Comparison of ENCODE assay signal across 8 cellular contexts in the genomic region with DNA sequence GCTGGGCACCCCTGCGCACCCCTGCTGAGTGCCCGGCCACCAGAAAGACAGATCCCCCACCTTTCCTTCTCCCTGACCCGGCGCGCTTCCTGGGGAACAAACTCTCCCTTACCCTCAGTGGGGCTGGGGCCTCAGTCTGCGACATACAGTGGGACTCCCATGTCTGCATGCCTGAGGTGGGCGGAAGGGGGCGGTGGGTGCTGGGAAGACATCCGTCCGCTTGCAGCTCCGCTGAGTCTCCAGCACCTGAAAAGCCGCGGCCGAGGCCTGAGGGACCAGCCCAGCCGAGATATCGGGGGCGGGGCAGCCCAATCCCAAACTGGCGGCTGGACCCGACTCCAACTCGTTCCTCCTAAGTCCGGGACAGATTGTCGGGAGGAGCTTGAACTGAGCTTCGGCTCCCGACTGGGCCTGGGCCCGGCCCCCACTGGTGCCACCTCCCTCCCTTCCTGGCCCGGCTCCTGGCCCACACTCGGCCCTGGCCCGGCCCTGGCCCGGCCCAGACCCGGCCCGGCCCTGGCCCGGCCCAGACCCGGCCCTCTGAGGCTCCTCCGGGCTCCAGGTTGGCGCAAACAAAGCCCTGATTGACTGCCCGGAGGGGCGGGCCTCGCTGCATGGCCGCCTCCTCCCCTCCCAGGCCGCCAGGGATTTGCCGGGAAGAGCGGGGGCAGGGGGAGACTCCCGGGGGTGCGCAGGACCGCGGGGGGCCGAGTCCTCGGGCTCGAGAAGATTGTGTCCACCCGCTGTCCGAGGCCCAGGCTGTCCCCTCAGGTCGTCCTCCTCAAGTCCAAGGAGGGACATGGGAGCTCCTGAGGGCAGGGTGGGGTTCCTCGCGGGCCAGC. TPM values are rescaled to one million over a fixed set of nuclear protein-coding genes. Genes with fewer than 3 reads are reported as not detected.
DNase-seq lines count a peak whose midpoint lies in the region; ATAC-seq, FAIRE-seq and TF ChIP-seq lines count a peak whose summit lies in the region.

No MANE protein-coding gene starts in this region.

- no peaks in the 10 kb centered on the region for H3K36me3 Mint-ChIP-seq in activated CD4-positive, alpha-beta T cell treated with anti-CD3 and anti-CD28 coated beads, Interleukin-2, amount 10 ng/mL, durations not matched to agents 24 days and 14 days (ENCODE audit: low read depth)

- H3K9me3 ChIP-seq in small intestine (ENCODE audit: control insufficient read depth, low read depth), result no peaks in the 10 kb centered on the region

- peak overlapping the region; percentile 56 for H3K27ac Mint-ChIP-seq in activated CD4-positive, alpha-beta T cell treated with anti-CD3 and anti-CD28 coated beads, Interleukin-2, amount 10 ng/mL, durations not matched to agents 24 days and 14 days

- H3K4me3 ChIP-seq in coronary artery (peak overlapping the region; percentile 77), small intestine (ENCODE audit: low read depth in 1 of 2, low read length in 2 of 2) (peak overlapping the region; percentile 3 to 50)

- H3K36me3 ChIP-seq in small intestine (ENCODE audit: control insufficient read depth in 2 of 2, insufficient read depth in 2 of 2, low read length in 2 of 2), result no peaks in the 10 kb centered on the region

- peak; percentile 54 for DNase-seq in activated CD4-positive, alpha-beta T cell treated with anti-CD3 and anti-CD28 coated beads, Interleukin-2, amount 10 ng/mL, durations not matched to agents 24 days and 14 days
- DNase-seq in activated CD4-positive, alpha-beta T cell treated with anti-CD3 and anti-CD28 coated beads, Interleukin-2, amount 50 U/mL, for 4 hours, result no peak
- peak; percentile 36 for DNase-seq in SW480 (ENCODE audit: low spot score)
- DNase-seq in coronary artery (ENCODE audit: low spot score), result peak; percentile 88
- peak; percentile 11 for DNase-seq in kidney glomerular epithelial cell (lab: John Stamatoyannopoulos, UW)
- peak; percentile 19 for DNase-seq in small intestine
- DNase-seq in D721Med (ENCODE audit: insufficient read length, low spot score), result no peak

- ATAC-seq in GM18870 (IDR thresholded peaks at IDR 0.05; ENCODE audit: unreplicated experiment), result no peak

- H3K27ac ChIP-seq in coronary artery, result peak overlapping the region; percentile 81 to 88
- H3K27ac ChIP-seq in small intestine (ENCODE audit: low read depth in 1 of 2, low read length in 1 of 2), result peak overlapping the region in 1 of 2 donors; percentile 89

- TF ChIP-seq CTCF in coronary artery (IDR thresholded peaks at IDR 0.05) (no peak), D721Med (IDR thresholded peaks at IDR 0.05; ENCODE audit: insufficient read depth, missing control alignments) (no peak)

- H3K4me1 ChIP-seq in small intestine (ENCODE audit: control insufficient read depth in 2 of 2, insufficient read depth in 1 of 2, low read depth in 1 of 2, low read length in 1 of 2), result no peaks in the 10 kb centered on the region

- H3K27me3 Mint-ChIP-seq in activated CD4-positive, alpha-beta T cell treated with anti-CD3 and anti-CD28 coated beads, Interleukin-2, amount 10 ng/mL, durations not matched to agents 24 days and 14 days, result peaks cover 40% of the 10 kb centered on the region

- H3K9me3 Mint-ChIP-seq in activated CD4-positive, alpha-beta T cell treated with anti-CD3 and anti-CD28 coated beads, Interleukin-2, amount 10 ng/mL, durations not matched to agents 24 days and 14 days, result no peaks in the 10 kb centered on the region

- H3K4me1 Mint-ChIP-seq in activated CD4-positive, alpha-beta T cell treated with anti-CD3 and anti-CD28 coated beads, Interleukin-2, amount 10 ng/mL, durations not matched to agents 24 days and 14 days, result peaks cover 6% of the 10 kb centered on the region

- FAIRE-seq in small intestine (lab: Jason Lieb, UNC), result no peak
- FAIRE-seq in D721Med (lab: Jason Lieb, UNC), result no peak

- 2 to 32% (median 15%) methylated on average over 26 to 54 of the region's 54 CpGs for WGBS in small intestine, 3 donors

- no peaks in the 10 kb centered on the region for H3K27me3 ChIP-seq in small intestine (ENCODE audit: control insufficient read depth in 2 of 2, insufficient read depth in 2 of 2, low read length in 2 of 2)

- intact Hi-C loops in activated CD4-positive, alpha-beta T cell treated with anti-CD3 and anti-CD28 coated beads, Interleukin-2, amount 10 ng/mL, durations not matched to agents 24 days and 14 days (cut with micrococcal nuclease), result no loop called here

- H3K4me3 Mint-ChIP-seq in activated CD4-positive, alpha-beta T cell treated with anti-CD3 and anti-CD28 coated beads, Interleukin-2, amount 10 ng/mL, durations not matched to agents 24 days and 14 days, result peak overlapping the region; percentile 80

RNA-seq across cellular contexts. Expression of a gene that starts 0.9 kb away (rescaled TPM):
- total RNA-seq in activated CD4-positive, alpha-beta T cell treated with anti-CD3 and anti-CD28 coated beads, Interleukin-2, amount 10 ng/mL, durations not matched to agents 24 days and 14 days, result 0.40 and 0.58 TPM in 2 replicates
- polyA plus RNA-seq in small intestine, result 1 to 10 TPM in 1 of 3 donors, under 1 TPM in 2; 0.27 to 2.7 (median 0.45) TPM

Comparison
In these comparisons a context has a peak if more than half of its experiments do, and no peak if none do; other contexts are left out.
1. DNase-seq: peak in activated CD4-positive, alpha-beta T cell treated with anti-CD3 and anti-CD28 coated beads, Interleukin-2, amount 10 ng/mL, durations not matched to agents 24 days and 14 days (single experiment), SW480 (single experiment), coronary artery (single experiment), kidney glomerular epithelial cell (single experiment) and small intestine (single experiment); none in activated CD4-positive, alpha-beta T cell treated with anti-CD3 and anti-CD28 coated beads, Interleukin-2, amount 50 U/mL, for 4 hours (0 of 2) and D721Med (single experiment).